9 cellular contexts compared by ENCODE assay signal in the genomic region with DNA sequence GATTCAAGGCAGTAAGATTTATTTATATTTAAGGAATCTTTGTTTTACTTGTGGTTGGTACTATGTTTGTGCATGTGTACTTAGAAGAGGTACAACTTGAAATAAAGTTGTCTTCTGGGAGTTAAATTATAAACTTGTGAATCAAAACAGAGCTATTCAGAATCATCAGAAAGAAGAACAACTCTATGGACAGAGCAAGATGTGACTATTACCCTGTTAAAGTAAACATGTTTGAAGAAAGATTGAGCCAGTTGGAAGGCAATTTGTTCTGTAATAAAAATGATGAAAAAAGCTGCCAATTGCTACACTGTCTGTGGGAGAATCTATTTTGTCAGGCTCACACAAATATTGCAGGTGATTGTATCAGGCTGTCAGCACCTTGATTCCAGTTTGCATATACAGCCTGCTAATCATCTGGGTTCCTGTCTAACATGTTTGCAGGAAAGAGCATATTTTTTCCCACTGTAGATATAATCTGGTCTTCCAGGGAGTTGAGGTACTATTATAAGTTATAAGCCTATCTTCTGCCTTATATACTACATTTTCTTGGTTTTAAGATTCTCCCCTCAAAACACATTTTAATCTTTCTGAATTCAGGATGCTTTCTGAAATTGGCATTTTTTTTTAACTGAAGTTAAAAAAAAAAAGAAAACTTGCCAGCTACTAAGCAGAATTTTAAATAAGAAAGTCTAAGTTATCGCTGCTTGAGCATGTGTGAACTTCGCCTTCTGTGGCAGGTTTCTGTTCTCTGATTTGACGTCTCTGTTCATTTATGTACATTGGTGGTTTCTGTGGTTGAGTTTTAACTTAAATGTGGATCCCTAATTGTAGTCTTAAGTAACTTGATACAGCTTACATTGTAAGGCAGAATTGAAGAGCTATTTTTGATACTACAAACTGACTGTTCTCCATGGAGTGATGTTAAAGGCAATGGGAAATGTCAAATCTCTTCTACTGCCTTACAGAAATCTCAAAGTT. TPM values are rescaled to one million over a fixed set of nuclear protein-coding genes. Genes with fewer than 3 reads are reported as not detected.
A peak's percentile ranks its signal among the peaks of the same experiment; 100 is the strongest.
DNase-seq lines count a peak whose midpoint lies in the region; ATAC-seq, FAIRE-seq and TF ChIP-seq lines count a peak whose summit lies in the region.
"Had no signal": no experiment of that assay in that cellular context is flagged by ENCODE, and none has a peak within 500 bp of the region (broad histone marks: within the 10 kb centered on the region; RNA-seq: fewer than 3 reads in every experiment).

No MANE protein-coding gene starts in this region.

- no peaks in the 10 kb centered on the region for H3F3A ChIP-seq in neural progenitor cell (ENCODE audit: low read depth)

- H3K4me1 Mint-ChIP-seq in activated naive CD8-positive, alpha-beta T cell (ENCODE audit: low read depth) = peaks cover 62% of the 10 kb centered on the region
- peaks cover 4% of the 10 kb centered on the region for H3K4me1 Mint-ChIP-seq in neural progenitor cell

- peaks cover 4% of the 10 kb centered on the region for H3K36me3 ChIP-seq in neural progenitor cell

- peak; percentile 88 for ATAC-seq in GM21526 (IDR thresholded peaks at IDR 0.05; ENCODE audit: low FRiP score, unreplicated experiment)

- H3K9me3 Mint-ChIP-seq in activated naive CD8-positive, alpha-beta T cell (ENCODE audit: low read depth) = no peaks in the 10 kb centered on the region
- H3K9me3 Mint-ChIP-seq in neural progenitor cell = peaks cover 2% of the 10 kb centered on the region

- no peak overlapping the region for H3K9ac ChIP-seq in neural progenitor cell

- H3K4me2 ChIP-seq in neural progenitor cell = no peak overlapping the region

- no peak overlapping the region for H3K4me3 ChIP-seq in neural progenitor cell

- H3K27me3 ChIP-seq in neural progenitor cell = no peaks in the 10 kb centered on the region

- TF ChIP-seq CTCF in neural progenitor cell (IDR thresholded peaks at IDR 0.05) = no peak

- DNase-seq in GM12892 (ENCODE audit: insufficient read length) (no peak), HT1080 (ENCODE audit: low read depth) (peak; percentile 27), neural progenitor cell (ENCODE audit: low spot score) (no peak), HT-29 (ENCODE audit: low spot score) (no peak), activated gamma-delta T cell treated with Interleukin-2 at 50 U/mL for 16 hours (no peak)
- no peak for DNase-seq in stimulated activated CD4-positive, alpha-beta T cell treated with anti-CD3 and anti-CD28 coated beads, Interleukin-2, amount 100 ng/mL, for 24 hours

- H3K79me2 ChIP-seq in neural progenitor cell (ENCODE audit: low read depth) = peaks cover 99% of the 10 kb centered on the region

- H3K9me3 ChIP-seq in neural progenitor cell (ENCODE audit: low read depth) = no peaks in the 10 kb centered on the region

- FAIRE-seq in GM12892 (lab: Jason Lieb, UNC) = peak; percentile 89
- FAIRE-seq: endothelial cell of umbilical vein had no signal

- peaks cover 14% of the 10 kb centered on the region for H3K36me3 Mint-ChIP-seq in activated naive CD8-positive, alpha-beta T cell
- H3K36me3 Mint-ChIP-seq in neural progenitor cell = peaks cover 9% of the 10 kb centered on the region

- H3K27me3 Mint-ChIP-seq in activated naive CD8-positive, alpha-beta T cell = no peaks in the 10 kb centered on the region
- H3K27me3 Mint-ChIP-seq in neural progenitor cell (ENCODE audit: insufficient read depth, low read depth) = no peaks in the 10 kb centered on the region

- no peaks in the 10 kb centered on the region for H4K20me1 ChIP-seq in neural progenitor cell (ENCODE audit: low read depth)

- H3K4me1 ChIP-seq in neural progenitor cell = no peaks in the 10 kb centered on the region

- H3K4me3 Mint-ChIP-seq in activated naive CD8-positive, alpha-beta T cell = peak overlapping the region; percentile 78
- no peak overlapping the region for H3K4me3 Mint-ChIP-seq in neural progenitor cell

- no peak overlapping the region for H2AFZ ChIP-seq in neural progenitor cell (replicated peaks)

- H3K27ac ChIP-seq in neural progenitor cell = no peak overlapping the region

- no peak for TF ChIP-seq POLR2A in GM12892 (IDR thresholded peaks at IDR 0.05; ENCODE audit: low read depth, low read length)

- H3K27ac Mint-ChIP-seq in activated naive CD8-positive, alpha-beta T cell = peak overlapping the region; percentile 80
- H3K27ac Mint-ChIP-seq in neural progenitor cell = no peak overlapping the region

RNA-seq across cellular contexts. Expression of a gene that starts 46.0 kb away (rescaled TPM):
- 7.7 TPM for polyA plus RNA-seq in GM12892 (2012; ENCODE audit: missing spikeins)
- total RNA-seq in HT1080 (2014; rRNA removed; shearing (Covaris generic)) = 5.1 and 9.2 TPM in 2 replicates
- 5.0 and 6.7 TPM in 2 replicates for polyA plus RNA-seq in HT1080 (2015; cell fraction: cytosol; rRNA removed)
- 3.1 and 3.9 TPM in 2 replicates for polyA plus RNA-seq in HT1080 (2015; cell fraction: nucleus; rRNA removed)
- total RNA-seq in neural progenitor cell (ENCODE audit: low replicate concordance) = 25.5 and 37.7 TPM in 2 replicates
- 37.5 and 38.5 TPM in 2 replicates for total RNA-seq in HT-29 (2014; rRNA removed; shearing (Covaris generic))
